Comparison of ENCODE assay signal across 28 cellular contexts in the genomic region with DNA sequence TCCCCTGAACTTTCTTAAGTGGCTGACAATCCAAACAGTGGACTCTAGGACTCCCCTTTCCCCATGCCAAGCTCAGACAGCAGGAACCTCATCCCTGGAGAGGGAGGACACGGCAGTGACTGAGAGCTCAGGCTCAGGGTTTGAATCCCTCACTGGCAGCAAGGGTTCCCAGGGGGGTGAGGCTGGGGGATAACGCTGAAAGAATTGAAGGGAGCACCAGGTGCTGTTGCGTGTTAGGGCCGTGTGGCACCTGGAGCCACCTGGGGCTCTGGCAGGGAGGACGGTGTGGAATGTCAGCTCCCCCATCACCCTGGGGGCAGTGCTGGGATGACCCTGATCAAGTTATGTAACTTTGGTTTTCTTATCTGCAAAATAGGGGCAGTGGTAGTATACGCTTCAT. TPM values are rescaled to one million over a fixed set of nuclear protein-coding genes. Genes with fewer than 3 reads are reported as not detected.
"Had no signal": no experiment of that assay in that cellular context is flagged by ENCODE, and none has a peak within 500 bp of the region (broad histone marks: within the 10 kb centered on the region; RNA-seq: fewer than 3 reads in every experiment).

No MANE protein-coding gene starts in this region.

- ATAC-seq: body of pancreas; effector memory CD8-positive, alpha-beta T cell; foreskin keratinocyte; left lobe of liver; lower lobe of right lung; natural killer cell; sciatic nerve; stimulated activated effector memory CD8-positive, alpha-beta T cell treated with anti-CD3 and anti-CD28 coated beads, Interleukin-12 subunit alpha, Interleukin-12 subunit beta, amount 100 ng/mL, for 72 hours; stimulated activated naive CD8-positive, alpha-beta T cell treated with anti-CD3 and anti-CD28 coated beads, Interleukin-15, amount 100 ng/mL, for 72 hours had no signal

- H3K4me1 ChIP-seq: adrenal gland, body of pancreas, foreskin keratinocyte, heart left ventricle, lower lobe of right lung had no signal

- H3K36me3 ChIP-seq: adrenal gland, lower lobe of right lung had no signal

- DNase-seq: activated CD4-positive, alpha-beta memory T cell treated with anti-CD3 and anti-CD28 coated beads for 36 hours; activated CD4-positive, alpha-beta T cell treated with anti-CD3 and anti-CD28 coated beads for 4 hours; activated effector memory CD4-positive, alpha-beta T cell treated with anti-CD3 and anti-CD28 coated beads, Interleukin-2, amount 50 U/mL, for 16 hours; activated naive CD4-positive, alpha-beta T cell treated with anti-CD3 and anti-CD28 coated beads for 36 hours; activated naive CD8-positive, alpha-beta T cell treated with anti-CD3 and anti-CD28 coated beads for 36 hours; activated T-cell treated with anti-CD3 and anti-CD28 coated beads, Interleukin-2, amount 50 U/mL, for 1 hour; aorta; body of pancreas; effector memory CD8-positive, alpha-beta T cell; foreskin keratinocyte; heart left ventricle; hypothalamus; immature natural killer cell; lower lobe of right lung; mesenchymal stem cell; natural killer cell; posterior cingulate gyrus; stimulated activated CD4-positive, alpha-beta T cell treated with anti-CD3 and anti-CD28 coated beads, Interleukin-12 subunit alpha, Interleukin-12 subunit beta, amount 100 ng/mL, for 4 hours; stimulated activated CD4-positive, alpha-beta T cell treated with anti-CD3 and anti-CD28 coated beads, Interleukin-4, amount 100 ng/mL, for 24 hours; stimulated activated naive CD8-positive, alpha-beta T cell treated with anti-CD3 and anti-CD28 coated beads, Interleukin-15, amount 100 ng/mL, for 72 hours; substantia nigra had no signal

- H3K27me3 ChIP-seq: adrenal gland, body of pancreas, foreskin keratinocyte had no signal

- H3K27ac ChIP-seq: adrenal gland, body of pancreas, foreskin keratinocyte, heart left ventricle, lower lobe of right lung, skin epidermis had no signal

- H3K4me3 ChIP-seq: adrenal gland, body of pancreas, heart left ventricle, lower lobe of right lung, skin epidermis had no signal

- H3K9me3 ChIP-seq: adrenal gland, body of pancreas, heart left ventricle, lower lobe of right lung had no signal

RNA-seq across cellular contexts. Expression of gene ANO2, which starts 40.1 kb away (rescaled TPM):
- total RNA-seq: activated CD4-positive, alpha-beta memory T cell treated with anti-CD3 and anti-CD28 coated beads for 36 hours; activated naive CD4-positive, alpha-beta T cell treated with anti-CD3 and anti-CD28 coated beads for 36 hours; activated naive CD8-positive, alpha-beta T cell treated with anti-CD3 and anti-CD28 coated beads for 36 hours; activated T-helper 1 cell treated with anti-CD3 and anti-CD28 coated beads, Interleukin-12 subunit alpha, Interleukin-12 subunit beta, Interleukin-2, Interleukin-4 antibody, amounts not matched to agents 30 ng/mL and 10 ng/mL and 1 ng/mL, durations not matched to agents 14 hours and 24 hours and 36 hours; foreskin keratinocyte; natural killer cell; T-helper 1 cell treated with Interleukin-12 subunit alpha and Interleukin-12 subunit beta and Interleukin-4 antibody, amounts not matched to agents 30 ng/mL and 1 ng/mL, for 36 hours had no signal
